In genomic region chr11:67300256-67300755, GRCh38 we compare ENCODE assay signal across 16 cellular contexts. TPM values are rescaled to one million over a fixed set of nuclear protein-coding genes. Genes with fewer than 3 reads are reported as not detected.
A peak's percentile ranks its signal among the peaks of the same experiment; 100 is the strongest.
DNase-seq lines count a peak whose midpoint lies in the region; ATAC-seq and TF ChIP-seq lines count a peak whose summit lies in the region.
"Had no signal": no experiment of that assay in that cellular context is flagged by ENCODE, and none has a peak within 500 bp of the region (broad histone marks: within the 10 kb centered on the region; RNA-seq: fewer than 3 reads in every experiment).

No MANE protein-coding gene starts in this region.

- H3K27ac ChIP-seq in RWPE1: peak overlapping the region; percentile 99
- no peak overlapping the region for H3K27ac ChIP-seq in lower lobe of right lung
- no peak overlapping the region for H3K27ac ChIP-seq in tibial artery
- no peak overlapping the region for H3K27ac ChIP-seq in PC-9
- H3K27ac ChIP-seq: C4-2B had no signal

- ATAC-seq in Right ventricle myocardium inferior (no peak), Right ventricle myocardium superior (ENCODE audit: poor library complexity) (no peak), lower lobe of right lung (no peak)
- ATAC-seq in activated CD8-positive, alpha-beta T cell treated with anti-CD3 and anti-CD28 coated beads, Interleukin-2, amount 10 ng/mL, durations not matched to agents 7 days and 5 days: no peak
- ATAC-seq: Panc1 had no signal

- H3K9me3 ChIP-seq in lower lobe of right lung (peaks cover 11% of the 10 kb centered on the region), tibial artery (peaks cover 0 to 7% (median 0%) of the 10 kb centered on the region in 3 donors), PC-9 (ENCODE audit: insufficient read depth, low read depth) (peaks cover 8% of the 10 kb centered on the region)

- no peaks in the 10 kb centered on the region for H4K20me1 ChIP-seq in PC-9 (ENCODE audit: insufficient read depth)

- peaks cover 27% of the 10 kb centered on the region for H3F3A ChIP-seq in PC-9 (ENCODE audit: insufficient read depth, low read depth)

- CTCF ChIA-PET in RWPE1 (lab: Yijun Ruan, JAX): interaction anchor here (0.5 to 1.6 kb wide), 2 partner anchors 18 to 74 kb away, joined by 4 to 5 read pairs; no protein-coding TSS in a partner anchor
- CTCF ChIA-PET in PC-9 (lab: Charles Lee): no interaction called here
- CTCF ChIA-PET in activated CD8-positive, alpha-beta T cell treated with anti-CD3 and anti-CD28 coated beads, Interleukin-2, amount 10 ng/mL, durations not matched to agents 7 days and 5 days (lab: Charles Lee): no interaction called here

- H3K4me2 ChIP-seq in PC-9: no peak overlapping the region

- H3K4me3 ChIP-seq in lower lobe of right lung (no peak overlapping the region), tibial artery (no peak overlapping the region), PC-9 (no peak overlapping the region)

- H2AFZ ChIP-seq in PC-9: no peak overlapping the region

- H3K27me3 ChIP-seq in lower lobe of right lung (ENCODE audit: low read depth) (no peaks in the 10 kb centered on the region), tibial artery (no peaks in the 10 kb centered on the region), PC-9 (ENCODE audit: insufficient read depth, low read depth) (no peaks in the 10 kb centered on the region)

- TF ChIP-seq CTCF in RWPE1 (conservative IDR thresholded peaks at IDR 0.05; ENCODE audit: low read depth) (no peak), lower lobe of right lung (IDR thresholded peaks at IDR 0.05) (no peak), tibial artery (IDR thresholded peaks at IDR 0.05) (no peak), PC-9 (conservative IDR thresholded peaks at IDR 0.05) (no peak)

- no peaks in the 10 kb centered on the region for H3K9me2 ChIP-seq in PC-9 (ENCODE audit: insufficient read depth)

- peaks cover 32% of the 10 kb centered on the region for H3K79me2 ChIP-seq in PC-9 (ENCODE audit: low read depth)

- peaks cover 15% of the 10 kb centered on the region for H3K9me3 Mint-ChIP-seq in activated CD8-positive, alpha-beta T cell treated with anti-CD3 and anti-CD28 coated beads, Interleukin-2, amount 10 ng/mL, durations not matched to agents 7 days and 5 days (ENCODE audit: insufficient read depth)

- H3K27ac Mint-ChIP-seq in activated CD8-positive, alpha-beta T cell treated with anti-CD3 and anti-CD28 coated beads, Interleukin-2, amount 10 ng/mL, durations not matched to agents 7 days and 5 days: no peak overlapping the region

- intact Hi-C loops in Right ventricle myocardium inferior (cut with DNase I) (no loop called here), Right ventricle myocardium superior (cut with DNase I) (loop anchor here (5.0 kb wide), 1 partner anchor 33 kb away; the partner anchor contains the start of gene GRK2), lower lobe of right lung (cut with DNase I) (no loop called here), tibial artery (cut with DNase I; ENCODE audit: low total_unique reads) (no loop called here), PC-9 (cut with micrococcal nuclease; ENCODE audit: unreplicated experiment) (no loop called here)

- peaks cover 53% of the 10 kb centered on the region for H3K36me3 Mint-ChIP-seq in activated CD8-positive, alpha-beta T cell treated with anti-CD3 and anti-CD28 coated beads, Interleukin-2, amount 10 ng/mL, durations not matched to agents 7 days and 5 days (ENCODE audit: low read depth)

- no peaks in the 10 kb centered on the region for H3K27me3 Mint-ChIP-seq in activated CD8-positive, alpha-beta T cell treated with anti-CD3 and anti-CD28 coated beads, Interleukin-2, amount 10 ng/mL, durations not matched to agents 7 days and 5 days (ENCODE audit: low read depth)

- no peak overlapping the region for H3K4me3 Mint-ChIP-seq in activated CD8-positive, alpha-beta T cell treated with anti-CD3 and anti-CD28 coated beads, Interleukin-2, amount 10 ng/mL, durations not matched to agents 7 days and 5 days

- peaks cover 60% of the 10 kb centered on the region for H3K36me3 ChIP-seq in lower lobe of right lung
- peaks cover 34 to 65% (median 50%) of the 10 kb centered on the region in 3 donors for H3K36me3 ChIP-seq in tibial artery
- H3K36me3 ChIP-seq in PC-9 (ENCODE audit: low read depth): peaks cover 33% of the 10 kb centered on the region

- no TSS peak for BruUV-seq in PC-9 (replicated peaks; lab: Mats Ljungman, UMichigan)

- H3K4me1 ChIP-seq in lower lobe of right lung: peaks cover 29% of the 10 kb centered on the region
- H3K4me1 ChIP-seq in tibial artery: peaks cover 0 to 30% (median 24%) of the 10 kb centered on the region in 4 donors
- H3K4me1 ChIP-seq in PC-9 (replicated peaks; ENCODE audit: insufficient read depth): peaks cover 25% of the 10 kb centered on the region

- POLR2A ChIA-PET in RWPE1 (lab: Yijun Ruan, JAX; ENCODE audit: low non-redundant PET): no interaction called here
- POLR2A ChIA-PET in PC-9 (lab: Charles Lee; ENCODE audit: unreplicated experiment): no interaction called here
- POLR2A ChIA-PET in activated CD8-positive, alpha-beta T cell treated with anti-CD3 and anti-CD28 coated beads, Interleukin-2, amount 10 ng/mL, durations not matched to agents 7 days and 5 days (lab: Charles Lee): interaction anchor here (0.9 to 2.0 kb wide), 5 partner anchors 9 to 38 kb away, joined by 3 to 5 read pairs (median 4); no protein-coding TSS in a partner anchor

- peaks cover 36% of the 10 kb centered on the region for H3K4me1 Mint-ChIP-seq in activated CD8-positive, alpha-beta T cell treated with anti-CD3 and anti-CD28 coated beads, Interleukin-2, amount 10 ng/mL, durations not matched to agents 7 days and 5 days (ENCODE audit: low read depth)

- DNase-seq in Right ventricle myocardium inferior (ENCODE audit: missing footprints) (peak; percentile 32), Right ventricle myocardium superior (no peak), RWPE1 (ENCODE audit: low spot score) (no peak), lower lobe of right lung (peak; percentile 45), tibial artery (peak; percentile 12 to 48), PC-9 (no peak), nucleus accumbens (lab: John Stamatoyannopoulos, UW) (no peak)
- no peak for DNase-seq in activated CD8-positive, alpha-beta T cell treated with anti-CD3 and anti-CD28 coated beads, Interleukin-2, amount 10 ng/mL, durations not matched to agents 7 days and 5 days
- DNase-seq: EL, NCI-H1105 treated with DMSO at 0.1 percent for 48 hours, NCI-H1694 treated with DMSO at 0.1 percent for 48 hours, NCI-H2107, NCI-H2227 treated with DMSO at 0.1 percent for 48 hours, NCI-H524 had no signal

RNA-seq across cellular contexts. Expression of gene SSH3, which starts 3.0 kb away (rescaled TPM):
- total RNA-seq in Right ventricle myocardium inferior (15.8 TPM), Right ventricle myocardium superior (12.1 TPM), lower lobe of right lung (37.7 TPM), PC-9 (2021) (97.8 and 124 TPM in 2 replicates)
- total RNA-seq in activated CD8-positive, alpha-beta T cell treated with anti-CD3 and anti-CD28 coated beads, Interleukin-2, amount 10 ng/mL, durations not matched to agents 7 days and 5 days: 10 to 100 TPM; 12.0 to 13.0 TPM

RNA-seq across cellular contexts. Expression of gene ANKRD13D, which starts 11.2 kb away (rescaled TPM):
- 15.2 TPM for total RNA-seq in Right ventricle myocardium inferior
- 11.6 TPM for total RNA-seq in Right ventricle myocardium superior
- 66.9 TPM for total RNA-seq in lower lobe of right lung
- total RNA-seq in PC-9 (2021): 79.6 and 93.2 TPM in 2 replicates
- total RNA-seq in activated CD8-positive, alpha-beta T cell treated with anti-CD3 and anti-CD28 coated beads, Interleukin-2, amount 10 ng/mL, durations not matched to agents 7 days and 5 days: 100 to 1,000 TPM; 179 to 189 TPM

RNA-seq across cellular contexts. Expression of gene GRK2, which starts 34.0 kb away (rescaled TPM):
- total RNA-seq in Right ventricle myocardium inferior (54.1 TPM), Right ventricle myocardium superior (53.4 TPM), lower lobe of right lung (101 TPM), PC-9 (2021) (76.7 and 102 TPM in 2 replicates)
- 100 to 1,000 TPM; 338 to 348 TPM for total RNA-seq in activated CD8-positive, alpha-beta T cell treated with anti-CD3 and anti-CD28 coated beads, Interleukin-2, amount 10 ng/mL, durations not matched to agents 7 days and 5 days

RNA-seq across cellular contexts. Expression of gene POLD4, which starts 53.0 kb away (rescaled TPM):
- total RNA-seq in Right ventricle myocardium inferior (49.7 TPM), Right ventricle myocardium superior (39.9 TPM), lower lobe of right lung (86.6 TPM), PC-9 (2021) (67.1 and 83.7 TPM in 2 replicates)
- total RNA-seq in activated CD8-positive, alpha-beta T cell treated with anti-CD3 and anti-CD28 coated beads, Interleukin-2, amount 10 ng/mL, durations not matched to agents 7 days and 5 days: 10 to 100 TPM; 53.2 to 56.7 TPM

Comparison
In these comparisons a context has a peak if more than half of its experiments do, and no peak if none do; other contexts are left out.
1. DNase-seq: peak in Right ventricle myocardium inferior (single experiment), lower lobe of right lung (single experiment) and tibial artery (2 of 2); none in Right ventricle myocardium superior (single experiment), RWPE1 (single experiment), PC-9 (0 of 2), activated CD8-positive, alpha-beta T cell treated with anti-CD3 and anti-CD28 coated beads, Interleukin-2, amount 10 ng/mL, durations not matched to agents 7 days and 5 days (single experiment) and nucleus accumbens (0 of 56).